Comparison of ENCODE assay signal across 8 cellular contexts in genomic region chr17:38870259-38871165, GRCh38. TPM values are rescaled to one million over a fixed set of nuclear protein-coding genes. Genes with fewer than 3 reads are reported as not detected.
DNase-seq lines count a peak whose midpoint lies in the region; ATAC-seq and TF ChIP-seq lines count a peak whose summit lies in the region.

No MANE protein-coding gene starts in this region.

- H3K4me3 Mint-ChIP-seq in GM23338, result peak overlapping the region; percentile 93

- no peaks in the 10 kb centered on the region for H3K9me2 ChIP-seq in GM23338 (ENCODE audit: insufficient read depth)

- H3K4me2 ChIP-seq in GM23338, result peak overlapping the region; percentile 97

- H2AFZ ChIP-seq in GM23338, result peak overlapping the region; percentile 52; the same call in 1 of the 2 replicates

- no peaks in the 10 kb centered on the region for H3K27me3 ChIP-seq in GM23338 (ENCODE audit: insufficient read depth)
- H3K27me3 ChIP-seq in mucosa of stomach (ENCODE audit: control insufficient read depth, insufficient read depth, low read length), result no peaks in the 10 kb centered on the region

- H3K36me3 Mint-ChIP-seq in GM23338 (ENCODE audit: low read depth), result peaks cover 3% of the 10 kb centered on the region

- H3K27ac ChIP-seq in GM23338 (ENCODE audit: low read depth), result peak overlapping the region; percentile 96

- H3K4me3 ChIP-seq in GM23338 (peak overlapping the region; percentile 100), mucosa of stomach (ENCODE audit: low read length) (peak overlapping the region; percentile 95)

- no peak for TF ChIP-seq CTCF in GM23338 (conservative IDR thresholded peaks at IDR 0.05; ENCODE audit: low read depth in 2 of 2)

- peaks cover 39% of the 10 kb centered on the region for H3K27me3 Mint-ChIP-seq in GM23338 (ENCODE audit: insufficient read depth, low read depth, poor library complexity)

- H4K20me1 ChIP-seq in GM23338 (replicated peaks; ENCODE audit: insufficient read depth), result peaks cover 15% of the 10 kb centered on the region

- H3K9me3 Mint-ChIP-seq in GM23338, result peaks cover 6% of the 10 kb centered on the region; the same call in 2 of the 3 replicates

- peaks cover 44% of the 10 kb centered on the region for H3K4me1 Mint-ChIP-seq in GM23338

- no peaks in the 10 kb centered on the region for H3K9me3 ChIP-seq in mucosa of stomach (ENCODE audit: control insufficient read depth, low read length)

- peak in 10 of 14 donors; percentile 51 to 83 (median 72) for DNase-seq in C1 segment of cervical spinal cord (lab: John Stamatoyannopoulos, UW)
- DNase-seq in GM23338 (ENCODE audit: low spot score), result peak; percentile 80
- DNase-seq in NOMO-1 treated with DMSO at 0.1 percent for 48 hours (lab: John Stamatoyannopoulos, UW; ENCODE audit: unreplicated experiment), result peak; percentile 64
- peak; percentile 55 for DNase-seq in activated T-cell treated with anti-CD3 and anti-CD28 coated beads for 1 hour (ENCODE audit: low read depth)
- peak; percentile 27 for DNase-seq in epidermal melanocyte (ENCODE audit: insufficient read length, low spot score)
- peak; percentile 47 to 69 (median 66) for DNase-seq in stimulated activated naive CD4-positive, alpha-beta T cell (lab: John Stamatoyannopoulos, UW)

- H3K36me3 ChIP-seq in GM23338 (ENCODE audit: insufficient read depth) (no peaks in the 10 kb centered on the region), mucosa of stomach (ENCODE audit: control insufficient read depth, insufficient read depth, low read length) (peaks cover 13% of the 10 kb centered on the region)

- peaks cover 40% of the 10 kb centered on the region for H3K4me1 ChIP-seq in GM23338 (ENCODE audit: insufficient read depth)
- peaks cover 50% of the 10 kb centered on the region for H3K4me1 ChIP-seq in mucosa of stomach (ENCODE audit: control insufficient read depth, insufficient read depth, low read length)

- 0 out of 2 replicates have a peak, but pooled peaks cover 10% of the 10 kb centered on the region for H3F3A ChIP-seq in GM23338 (replicated peaks; ENCODE audit: low read depth)

- ATAC-seq in GM23338 (peak; percentile 36), GM19455 (IDR thresholded peaks at IDR 0.05; ENCODE audit: unreplicated experiment) (no peak)

- peak overlapping the region; percentile 97 for H3K9ac ChIP-seq in mucosa of stomach (ENCODE audit: low read length)

- H3K27ac Mint-ChIP-seq in GM23338, result peak overlapping the region; percentile 94

- peaks cover 49% of the 10 kb centered on the region for H3K79me2 ChIP-seq in GM23338 (replicated peaks; ENCODE audit: insufficient read depth)

TF ChIP-seq in GM23338, 12 proteins besides CTCF, POLR2A, EP300 and RAD21 (continues in another document):
- TF ChIP-seq NANOG (IDR thresholded peaks at IDR 0.05; ENCODE audit: borderline replicate concordance) (no peak), EZH2phosphoT487 (IDR thresholded peaks at IDR 0.05; ENCODE audit: unreplicated experiment) (no peak), ZNF331 (CRISPR knock-in tag; IDR thresholded peaks at IDR 0.05; ENCODE audit: low read depth) (no peak), REST (IDR thresholded peaks at IDR 0.05; ENCODE audit: unreplicated experiment) (no peak), ZNF114 (CRISPR knock-in tag; IDR thresholded peaks at IDR 0.05) (no peak), ZNF462 (CRISPR knock-in tag; IDR thresholded peaks at IDR 0.05) (no peak), POLR2AphosphoS5 (IDR thresholded peaks at IDR 0.05; ENCODE audit: low read depth) (no peak; the same call in 1 of the 2 replicates), JUNB (IDR thresholded peaks at IDR 0.05; ENCODE audit: unreplicated experiment) (no peak), STAT1 (IDR thresholded peaks at IDR 0.05; ENCODE audit: unreplicated experiment) (no peak), CREB1 (CRISPR knock-in tag; IDR thresholded peaks at IDR 0.05; ENCODE audit: low read depth) (no peak)

RNA-seq across cellular contexts. Expression of gene LASP1, which starts 0.7 kb away (rescaled TPM):
- 139 and 173 TPM in 2 replicates for total RNA-seq in GM23338 (2014; rRNA removed; shearing (Covaris generic))
- 48.5 and 48.7 TPM in 2 replicates for polyA plus RNA-seq in GM23338 (2016; fragmentation: Nextera tagmentation; extraction: Ambion mirVana)

RNA-seq across cellular contexts. Expression of gene RPL23, which starts 17.0 kb away (rescaled TPM):
- total RNA-seq in GM23338 (2014; rRNA removed; shearing (Covaris generic)), result 877 and 957 TPM in 2 replicates
- 4,267 and 4,484 TPM in 2 replicates for polyA plus RNA-seq in GM23338 (2016; fragmentation: Nextera tagmentation; extraction: Ambion mirVana)

RNA-seq across cellular contexts. Expression of gene CWC25, which starts 45.4 kb away (rescaled TPM):
- total RNA-seq in GM23338 (2014; rRNA removed; shearing (Covaris generic)), result 6.4 and 11.6 TPM in 2 replicates
- 28.4 and 29.8 TPM in 2 replicates for polyA plus RNA-seq in GM23338 (2016; fragmentation: Nextera tagmentation; extraction: Ambion mirVana)

Comparison
In these comparisons a context has a peak if more than half of its experiments do, and no peak if none do; other contexts are left out.
1. DNase-seq: peak in every context shown above with its lines; median percentile 80 in GM23338; 72 in C1 segment of cervical spinal cord; 66 in stimulated activated naive CD4-positive, alpha-beta T cell; 64 in NOMO-1 treated with DMSO at 0.1 percent for 48 hours; 55 in activated T-cell treated with anti-CD3 and anti-CD28 coated beads for 1 hour; 27 in epidermal melanocyte.